13 cellular contexts compared by ENCODE assay signal in genomic region chr11:75654314-75654713, GRCh38. TPM values are rescaled to one million over a fixed set of nuclear protein-coding genes. Genes with fewer than 3 reads are reported as not detected.
A peak's percentile ranks its signal among the peaks of the same experiment; 100 is the strongest.
DNase-seq lines count a peak whose midpoint lies in the region; ATAC-seq and TF ChIP-seq lines count a peak whose summit lies in the region.
"Had no signal": no experiment of that assay in that cellular context is flagged by ENCODE, and none has a peak within 500 bp of the region (broad histone marks: within the 10 kb centered on the region; RNA-seq: fewer than 3 reads in every experiment).

No MANE protein-coding gene starts in this region.

- no peaks in the 10 kb centered on the region for H3K9me3 Mint-ChIP-seq in natural killer cell treated with Interleukin-12 subunit alpha and Interleukin-12 subunit beta and Interleukin-15 and Interleukin-18, amount 100 ng/mL, for 72 hours
- H3K9me3 Mint-ChIP-seq in natural killer cell, result no peaks in the 10 kb centered on the region
- no peaks in the 10 kb centered on the region for H3K9me3 Mint-ChIP-seq in stimulated activated naive CD8-positive, alpha-beta T cell treated with anti-CD3 and anti-CD28 coated beads, Interleukin-15, amount 100 ng/mL, for 72 hours
- H3K9me3 Mint-ChIP-seq: IgD-negative memory B cell had no signal

- H3K36me3 ChIP-seq in aorta (ENCODE audit: control insufficient read depth in 1 of 2, insufficient read depth in 2 of 2, low read length in 1 of 2) (no peaks in the 10 kb centered on the region), sigmoid colon (no peaks in the 10 kb centered on the region)

- no peaks in the 10 kb centered on the region for H3K27me3 ChIP-seq in aorta (ENCODE audit: control insufficient read depth in 1 of 2, insufficient read depth in 2 of 2, low read length in 1 of 2)
- H3K27me3 ChIP-seq in sigmoid colon, result no peaks in the 10 kb centered on the region

- H3K4me1 ChIP-seq in aorta (ENCODE audit: control insufficient read depth in 1 of 2, insufficient read depth in 2 of 2, low read length in 2 of 2) (peaks cover 0 to 3% of the 10 kb centered on the region in 2 donors), sigmoid colon (peaks cover 0 to 31% (median 20%) of the 10 kb centered on the region in 4 donors)

- WGBS in aorta, 2 donors, result 74% methylated on average over 3 of the region's 3 CpGs
- WGBS in sigmoid colon, 2 donors, result 56 to 59% methylated on average over 3 of the region's 3 CpGs

- H3K27ac ChIP-seq in aorta (ENCODE audit: low read depth in 1 of 2, low read length in 2 of 2) (no peak overlapping the region), sigmoid colon (peak overlapping the region in 1 of 4 donors; percentile 49)
- H3K27ac ChIP-seq: C4-2B had no signal

- H3K36me3 Mint-ChIP-seq in natural killer cell treated with Interleukin-12 subunit alpha and Interleukin-12 subunit beta and Interleukin-15 and Interleukin-18, amount 100 ng/mL, for 72 hours, result no peaks in the 10 kb centered on the region
- no peaks in the 10 kb centered on the region for H3K36me3 Mint-ChIP-seq in natural killer cell

- no peak for DNase-seq in natural killer cell treated with Interleukin-12 subunit alpha and Interleukin-12 subunit beta and Interleukin-15 and Interleukin-18, amount 100 ng/mL, for 72 hours (ENCODE audit: low spot score)
- DNase-seq in natural killer cell (no peak), NCI-H524 treated with DMSO at 0.1 percent for 48 hours (lab: John Stamatoyannopoulos, UW) (no peak), aorta (no peak), sigmoid colon (no peak)
- DNase-seq in stimulated activated naive CD8-positive, alpha-beta T cell treated with anti-CD3 and anti-CD28 coated beads, Interleukin-15, amount 100 ng/mL, for 72 hours, result peak in 1 of 2 donors; percentile 35
- DNase-seq: activated CD4-positive, alpha-beta T cell treated with anti-CD3 and anti-CD28 coated beads for 4 hours; posterior cingulate gyrus had no signal

- H3K4me3 Mint-ChIP-seq in natural killer cell treated with Interleukin-12 subunit alpha and Interleukin-12 subunit beta and Interleukin-15 and Interleukin-18, amount 100 ng/mL, for 72 hours, result peak overlapping the region; percentile 5
- H3K4me3 Mint-ChIP-seq in natural killer cell, result no peak overlapping the region
- no peak overlapping the region for H3K4me3 Mint-ChIP-seq in stimulated activated naive CD8-positive, alpha-beta T cell treated with anti-CD3 and anti-CD28 coated beads, Interleukin-15, amount 100 ng/mL, for 72 hours
- H3K4me3 Mint-ChIP-seq: IgD-negative memory B cell had no signal

- H3K27ac Mint-ChIP-seq in natural killer cell treated with Interleukin-12 subunit alpha and Interleukin-12 subunit beta and Interleukin-15 and Interleukin-18, amount 100 ng/mL, for 72 hours, result no peak overlapping the region
- H3K27ac Mint-ChIP-seq in natural killer cell, result no peak overlapping the region
- peak overlapping the region in 1 of 2 donors; percentile 38 for H3K27ac Mint-ChIP-seq in stimulated activated naive CD8-positive, alpha-beta T cell treated with anti-CD3 and anti-CD28 coated beads, Interleukin-15, amount 100 ng/mL, for 72 hours
- H3K27ac Mint-ChIP-seq: IgD-negative memory B cell had no signal

- no peaks in the 10 kb centered on the region for H3K9me3 ChIP-seq in aorta (ENCODE audit: control insufficient read depth, low read length)
- H3K9me3 ChIP-seq in sigmoid colon, result no peaks in the 10 kb centered on the region

- no peak for TF ChIP-seq POLR2A in sigmoid colon (IDR thresholded peaks at IDR 0.05)

- H3K4me1 Mint-ChIP-seq in natural killer cell treated with Interleukin-12 subunit alpha and Interleukin-12 subunit beta and Interleukin-15 and Interleukin-18, amount 100 ng/mL, for 72 hours (ENCODE audit: low read depth in 2 of 2), result peaks cover 4 to 10% of the 10 kb centered on the region in 2 donors
- no peaks in the 10 kb centered on the region for H3K4me1 Mint-ChIP-seq in natural killer cell
- peaks cover 16% of the 10 kb centered on the region for H3K4me1 Mint-ChIP-seq in stimulated activated naive CD8-positive, alpha-beta T cell treated with anti-CD3 and anti-CD28 coated beads, Interleukin-15, amount 100 ng/mL, for 72 hours
- H3K4me1 Mint-ChIP-seq: IgD-negative memory B cell had no signal

- H3K27me3 Mint-ChIP-seq in natural killer cell treated with Interleukin-12 subunit alpha and Interleukin-12 subunit beta and Interleukin-15 and Interleukin-18, amount 100 ng/mL, for 72 hours, result peaks cover 26 to 31% of the 10 kb centered on the region in 2 donors
- H3K27me3 Mint-ChIP-seq in natural killer cell (ENCODE audit: low read depth in 2 of 2), result peaks cover 25 to 42% of the 10 kb centered on the region in 2 donors
- peaks cover 23% of the 10 kb centered on the region for H3K27me3 Mint-ChIP-seq in stimulated activated naive CD8-positive, alpha-beta T cell treated with anti-CD3 and anti-CD28 coated beads, Interleukin-15, amount 100 ng/mL, for 72 hours

- peak; percentile 44 to 85 for ATAC-seq in natural killer cell treated with Interleukin-12 subunit alpha and Interleukin-12 subunit beta and Interleukin-15 and Interleukin-18, amount 100 ng/mL, for 72 hours
- no peak for ATAC-seq in natural killer cell
- ATAC-seq in HG02798 (IDR thresholded peaks at IDR 0.05; ENCODE audit: poor library complexity, unreplicated experiment), result peak; percentile 73
- ATAC-seq in SK-N-SH treated with all-trans-retinoic acid at 6 μM for 48 hours, result peak; percentile 82
- ATAC-seq in stimulated activated naive CD8-positive, alpha-beta T cell treated with anti-CD3 and anti-CD28 coated beads, Interleukin-15, amount 100 ng/mL, for 72 hours, result peak; percentile 99
- no peak for ATAC-seq in aorta (ENCODE audit: low FRiP score)

- TF ChIP-seq EP300 in sigmoid colon (IDR thresholded peaks at IDR 0.05), result no peak

- intact Hi-C loops in natural killer cell (cut with micrococcal nuclease) (no loop called here), aorta (cut with DNase I) (no loop called here), sigmoid colon (cut with DNase I) (no loop called here)

- H3K4me3 ChIP-seq in aorta (ENCODE audit: low read length in 2 of 2) (no peak overlapping the region), sigmoid colon (no peak overlapping the region)
- H3K4me3 ChIP-seq: coronary artery had no signal

- no peak for TF ChIP-seq CTCF in natural killer cell (IDR thresholded peaks at IDR 0.05)
- no peak for TF ChIP-seq CTCF in sigmoid colon (IDR thresholded peaks at IDR 0.05)

TF ChIP-seq in SK-N-SH treated with all-trans-retinoic acid at 6 μM for 48 hours, 23 proteins besides CTCF, POLR2A, EP300 and RAD21:
- TF ChIP-seq POU6F1 (CRISPR knock-in tag; IDR thresholded peaks at IDR 0.05; ENCODE audit: borderline replicate concordance, low read depth) (no peak), ISL1 (CRISPR knock-in tag; IDR thresholded peaks at IDR 0.05) (no peak), CSRNP3 (CRISPR knock-in tag; IDR thresholded peaks at IDR 0.05) (no peak), ZC3H10 (CRISPR knock-in tag; IDR thresholded peaks at IDR 0.05) (no peak), PATZ1 (CRISPR knock-in tag; IDR thresholded peaks at IDR 0.05; ENCODE audit: borderline replicate concordance) (no peak), ARNTL (CRISPR knock-in tag; IDR thresholded peaks at IDR 0.05; ENCODE audit: borderline replicate concordance, low read depth) (no peak), ZFP30 (CRISPR knock-in tag; IDR thresholded peaks at IDR 0.05) (no peak)

RNA-seq across cellular contexts. Expression of gene MAP6, which starts 14.5 kb away (rescaled TPM):
- total RNA-seq in natural killer cell treated with Interleukin-12 subunit alpha and Interleukin-12 subunit beta and Interleukin-15 and Interleukin-18, amount 100 ng/mL, for 72 hours, result under 1 TPM in 1 of 2 donors, not detected in 1; 0.14 TPM
- total RNA-seq in natural killer cell, result not detected
- total RNA-seq in aorta, result 10 to 100 TPM in 1 of 2 donors, 1 to 10 TPM in 1; 8.8 to 13.8 TPM
- polyA plus RNA-seq in aorta, result 10 to 100 TPM in 1 of 2 donors, 1 to 10 TPM in 1; 6.4 to 16.7 TPM
- 10 to 100 TPM in 3 of 4 donors, 1 to 10 TPM in 1; 6.7 to 24.9 (median 16.6) TPM for total RNA-seq in sigmoid colon
- 1 to 10 TPM in 1 of 3 donors, under 1 TPM in 1, not detected in 1; 0.60 to 2.0 TPM for polyA plus RNA-seq in sigmoid colon

Comparison
In these comparisons a context has a peak if more than half of its experiments do, and no peak if none do; other contexts are left out.
1. ATAC-seq: peak in natural killer cell treated with Interleukin-12 subunit alpha and Interleukin-12 subunit beta and Interleukin-15 and Interleukin-18, amount 100 ng/mL, for 72 hours (2 of 2), HG02798 (single experiment), SK-N-SH treated with all-trans-retinoic acid at 6 μM for 48 hours (single experiment) and stimulated activated naive CD8-positive, alpha-beta T cell treated with anti-CD3 and anti-CD28 coated beads, Interleukin-15, amount 100 ng/mL, for 72 hours (single experiment); none in natural killer cell (0 of 3) and aorta (single experiment).
2. RNA of gene MAP6, which starts 14.5 kb away (total RNA-seq): 6.7 to 24.9 TPM in sigmoid colon and 8.8 to 13.8 TPM in aorta; 0.14 TPM in natural killer cell treated with Interleukin-12 subunit alpha and Interleukin-12 subunit beta and Interleukin-15 and Interleukin-18, amount 100 ng/mL, for 72 hours and not detected in natural killer cell; every median in the first group is over 4 times any median in the second.